In the genomic region with DNA sequence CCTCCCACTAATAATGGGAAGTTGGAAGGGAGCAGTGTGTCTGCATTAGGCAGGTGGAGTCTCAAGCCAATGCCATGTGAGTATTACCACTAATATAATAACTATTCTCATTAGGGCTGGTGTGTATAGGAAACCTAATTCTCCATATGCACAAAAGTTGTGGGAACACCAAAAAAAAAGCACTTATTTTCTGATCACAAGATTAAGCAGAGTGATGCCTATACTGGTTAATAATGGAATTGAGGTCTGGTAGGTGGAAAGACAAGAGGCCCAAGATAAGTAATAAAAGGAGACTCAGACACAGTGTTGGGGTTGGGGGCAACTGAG, we compare ENCODE assay signal across 19 cellular contexts. TPM values are rescaled to one million over a fixed set of nuclear protein-coding genes. Genes with fewer than 3 reads are reported as not detected.
A peak's percentile ranks its signal among the peaks of the same experiment; 100 is the strongest.
DNase-seq lines count a peak whose midpoint lies in the region; ATAC-seq and TF ChIP-seq lines count a peak whose summit lies in the region.
"Had no signal": no experiment of that assay in that cellular context is flagged by ENCODE, and none has a peak within 500 bp of the region (broad histone marks: within the 10 kb centered on the region; RNA-seq: fewer than 3 reads in every experiment).

No MANE protein-coding gene starts in this region.

- H4K20me1 ChIP-seq in OCI-LY7 (ENCODE audit: insufficient read depth, low read length): no peaks in the 10 kb centered on the region

- no peaks in the 10 kb centered on the region for H3K36me3 ChIP-seq in OCI-LY7 (ENCODE audit: insufficient read depth, low read length)
- H3K36me3 ChIP-seq in thoracic aorta: no peaks in the 10 kb centered on the region
- H3K36me3 ChIP-seq: heart right ventricle, sigmoid colon had no signal

- intact Hi-C loops in activated CD8-positive, alpha-beta T cell treated with anti-CD3 and anti-CD28 coated beads for 36 hours (cut with micrococcal nuclease): loop anchor here (5.0 kb wide), 1 partner anchor 65 kb away; no protein-coding TSS in a partner anchor
- intact Hi-C loops in OCI-LY7 (cut with micrococcal nuclease; ENCODE audit: unreplicated experiment): loop anchor here (1.0 to 10.0 kb wide), 3 partner anchors 181 to 695 kb away; no protein-coding TSS in a partner anchor

- ATAC-seq in activated CD8-positive, alpha-beta T cell treated with anti-CD3 and anti-CD28 coated beads for 36 hours: no peak
- ATAC-seq in activated CD8-positive, alpha-beta T cell treated with anti-CD3 and anti-CD28 coated beads, Interleukin-2, amount 10 ng/mL, durations not matched to agents 7 days and 5 days: no peak
- no peak for ATAC-seq in thoracic aorta (ENCODE audit: insufficient number of reproducible peaks, low FRiP score, low read depth)
- no peak for ATAC-seq in GM21360 (IDR thresholded peaks at IDR 0.05; ENCODE audit: unreplicated experiment)

- H3K27ac Mint-ChIP-seq in activated CD8-positive, alpha-beta T cell treated with anti-CD3 and anti-CD28 coated beads for 36 hours: no peak overlapping the region
- H3K27ac Mint-ChIP-seq in activated CD8-positive, alpha-beta T cell treated with anti-CD3 and anti-CD28 coated beads, Interleukin-2, amount 10 ng/mL, durations not matched to agents 7 days and 5 days: no peak overlapping the region
- peak overlapping the region; percentile 14 to 49 (median 30) for H3K27ac Mint-ChIP-seq in brain
- H3K27ac Mint-ChIP-seq: activated T-helper 2 cell treated with anti-CD3 and anti-CD28 coated beads, Interferon-gamma antibody, Interleukin-2, Interleukin-4, amounts not matched to agents 10 μg/mL and 5 μg/mL and 100 μg/mL, durations not matched to agents 14 hours and 24 hours and 36 hours; CD4-positive, alpha-beta T cell; nephron; stimulated activated memory B cell treated with anti-CD40 and anti-IgM and Interleukin-4, amounts not matched to agents 10 μg/mL and 1 μg/mL and 100 μg/mL, for 72 hours had no signal

- H3K27me3 ChIP-seq in thoracic aorta (replicated peaks; ENCODE audit: insufficient read depth): no peaks in the 10 kb centered on the region
- H3K27me3 ChIP-seq: body of pancreas, heart right ventricle, sigmoid colon had no signal

- no peak overlapping the region for H3K4me3 Mint-ChIP-seq in activated CD8-positive, alpha-beta T cell treated with anti-CD3 and anti-CD28 coated beads for 36 hours
- H3K4me3 Mint-ChIP-seq in activated CD8-positive, alpha-beta T cell treated with anti-CD3 and anti-CD28 coated beads, Interleukin-2, amount 10 ng/mL, durations not matched to agents 7 days and 5 days: no peak overlapping the region
- H3K4me3 Mint-ChIP-seq in brain: no peak overlapping the region
- H3K4me3 Mint-ChIP-seq: CD4-positive, alpha-beta T cell; nephron; stimulated activated memory B cell treated with anti-CD40 and anti-IgM and Interleukin-4, amounts not matched to agents 10 μg/mL and 1 μg/mL and 100 μg/mL, for 72 hours had no signal

- H3K27ac ChIP-seq in OCI-LY7 (ENCODE audit: low read depth, low read length, poor library complexity, severe bottlenecking) (no peak overlapping the region), thoracic aorta (no peak overlapping the region)
- H3K27ac ChIP-seq: body of pancreas, heart right ventricle, sigmoid colon had no signal

- H3K4me2 ChIP-seq in OCI-LY7 (ENCODE audit: low read length): peak overlapping the region; percentile 21

- H3K27me3 Mint-ChIP-seq in activated CD8-positive, alpha-beta T cell treated with anti-CD3 and anti-CD28 coated beads for 36 hours: peaks cover 8% of the 10 kb centered on the region
- peaks cover 22% of the 10 kb centered on the region for H3K27me3 Mint-ChIP-seq in activated CD8-positive, alpha-beta T cell treated with anti-CD3 and anti-CD28 coated beads, Interleukin-2, amount 10 ng/mL, durations not matched to agents 7 days and 5 days (ENCODE audit: low read depth)
- H3K27me3 Mint-ChIP-seq in brain: peaks cover 5% of the 10 kb centered on the region
- H3K27me3 Mint-ChIP-seq: CD4-positive, alpha-beta T cell; stimulated activated memory B cell treated with anti-CD40 and anti-IgM and Interleukin-4, amounts not matched to agents 10 μg/mL and 1 μg/mL and 100 μg/mL, for 72 hours had no signal

- H3K4me3 ChIP-seq in OCI-LY7 (ENCODE audit: low read depth, low read length, poor library complexity, severe bottlenecking) (no peak overlapping the region), thoracic aorta (no peak overlapping the region)
- H3K4me3 ChIP-seq: body of pancreas, heart right ventricle, lung, mucosa of descending colon, sigmoid colon had no signal

- POLR2A ChIA-PET in activated CD8-positive, alpha-beta T cell treated with anti-CD3 and anti-CD28 coated beads for 36 hours (lab: Charles Lee): interaction anchor here (1.0 to 2.4 kb wide), 5 partner anchors 179 to 187 kb away, joined by 4 to 12 read pairs (median 5); a partner anchor contains a TSS
- POLR2A ChIA-PET in activated CD8-positive, alpha-beta T cell treated with anti-CD3 and anti-CD28 coated beads, Interleukin-2, amount 10 ng/mL, durations not matched to agents 7 days and 5 days (lab: Charles Lee): interaction anchor here (1.4 to 2.7 kb wide), 2 partner anchors 167 to 181 kb away, joined by 3 to 10 read pairs; no protein-coding TSS in a partner anchor
- POLR2A ChIA-PET in OCI-LY7 (lab: Charles Lee): interaction anchor here (0.6 to 3.8 kb wide), 13 partner anchors 71 to 194 kb away, joined by 3 to 26 read pairs (median 5); a partner anchor contains a TSS

- peaks cover 11% of the 10 kb centered on the region for H3K4me1 Mint-ChIP-seq in activated CD8-positive, alpha-beta T cell treated with anti-CD3 and anti-CD28 coated beads for 36 hours (ENCODE audit: low read depth)
- H3K4me1 Mint-ChIP-seq in activated CD8-positive, alpha-beta T cell treated with anti-CD3 and anti-CD28 coated beads, Interleukin-2, amount 10 ng/mL, durations not matched to agents 7 days and 5 days (ENCODE audit: low read depth): peaks cover 9% of the 10 kb centered on the region
- peaks cover 42% of the 10 kb centered on the region for H3K4me1 Mint-ChIP-seq in brain

- peak overlapping the region; percentile 36; the same call in 1 of the 2 replicates for H2AFZ ChIP-seq in OCI-LY7 (ENCODE audit: low read length)

- BruUV-seq in OCI-LY7 (replicated peaks; lab: Mats Ljungman, UMichigan): no TSS peak

- no peaks in the 10 kb centered on the region for H3K9me3 ChIP-seq in OCI-LY7 (ENCODE audit: low read length)
- H3K9me3 ChIP-seq in thoracic aorta: no peaks in the 10 kb centered on the region
- H3K9me3 ChIP-seq: body of pancreas, heart right ventricle, mucosa of descending colon, sigmoid colon had no signal

- H3K9me2 ChIP-seq in OCI-LY7 (ENCODE audit: insufficient read depth, low read length): no peaks in the 10 kb centered on the region

- H3K79me2 ChIP-seq in OCI-LY7 (ENCODE audit: insufficient read depth, low read depth, low read length): no peaks in the 10 kb centered on the region

- no peak for DNase-seq in activated CD8-positive, alpha-beta T cell treated with anti-CD3 and anti-CD28 coated beads for 36 hours
- no peak for DNase-seq in activated CD8-positive, alpha-beta T cell treated with anti-CD3 and anti-CD28 coated beads, Interleukin-2, amount 10 ng/mL, durations not matched to agents 7 days and 5 days
- DNase-seq in OCI-LY7 (ENCODE audit: low spot score) (no peak), thoracic aorta (ENCODE audit: low spot score) (no peak), NCI-H748 treated with DMSO at 0.1 percent for 48 hours (lab: John Stamatoyannopoulos, UW) (no peak), islet precursor cell (no peak)
- DNase-seq: 8988T had no signal

- H3K4me1 ChIP-seq in OCI-LY7 (ENCODE audit: insufficient read depth, low read length, poor library complexity, severe bottlenecking) (peaks cover 31% of the 10 kb centered on the region), thoracic aorta (ENCODE audit: control insufficient read depth in 1 of 2, low read depth in 2 of 2) (peaks cover 4 to 5% of the 10 kb centered on the region in 2 donors)
- H3K4me1 ChIP-seq: body of pancreas, sigmoid colon had no signal

- CTCF ChIA-PET in activated CD8-positive, alpha-beta T cell treated with anti-CD3 and anti-CD28 coated beads for 36 hours (lab: Charles Lee): interaction anchor here (0.6 to 19.1 kb wide), 42 partner anchors 9 to 639 kb away, joined by 3 to 1003 read pairs (median 5); a partner anchor contains a TSS
- CTCF ChIA-PET in activated CD8-positive, alpha-beta T cell treated with anti-CD3 and anti-CD28 coated beads, Interleukin-2, amount 10 ng/mL, durations not matched to agents 7 days and 5 days (lab: Charles Lee): interaction anchor here (0.6 to 16.8 kb wide), 35 partner anchors 9 to 698 kb away, joined by 3 to 899 read pairs (median 5); a partner anchor contains a TSS
- CTCF ChIA-PET in OCI-LY7 (lab: Charles Lee; ENCODE audit: unreplicated experiment): interaction anchor here (0.6 to 8.1 kb wide), 8 partner anchors 101 to 193 kb away, joined by 3 to 189 read pairs (median 6); a partner anchor contains a TSS

- peak; percentile 21 for TF ChIP-seq CTCF in activated CD8-positive, alpha-beta T cell treated with anti-CD3 and anti-CD28 coated beads for 36 hours (IDR thresholded peaks at IDR 0.05)
- TF ChIP-seq CTCF in OCI-LY7 (conservative IDR thresholded peaks at IDR 0.05; ENCODE audit: low read length) (no peak), brain (conservative IDR thresholded peaks at IDR 0.05) (no peak), thoracic aorta (IDR thresholded peaks at IDR 0.05) (peak; percentile 9)

- H3K9me3 Mint-ChIP-seq in activated CD8-positive, alpha-beta T cell treated with anti-CD3 and anti-CD28 coated beads for 36 hours: no peaks in the 10 kb centered on the region
- no peaks in the 10 kb centered on the region for H3K9me3 Mint-ChIP-seq in activated CD8-positive, alpha-beta T cell treated with anti-CD3 and anti-CD28 coated beads, Interleukin-2, amount 10 ng/mL, durations not matched to agents 7 days and 5 days (ENCODE audit: insufficient read depth)
- H3K9me3 Mint-ChIP-seq in brain: no peaks in the 10 kb centered on the region
- H3K9me3 Mint-ChIP-seq: activated T-helper 2 cell treated with anti-CD3 and anti-CD28 coated beads, Interferon-gamma antibody, Interleukin-2, Interleukin-4, amounts not matched to agents 10 μg/mL and 5 μg/mL and 100 μg/mL, durations not matched to agents 14 hours and 24 hours and 36 hours; CD4-positive, alpha-beta T cell; nephron; stimulated activated memory B cell treated with anti-CD40 and anti-IgM and Interleukin-4, amounts not matched to agents 10 μg/mL and 1 μg/mL and 100 μg/mL, for 72 hours had no signal

- no peaks in the 10 kb centered on the region for H3K36me3 Mint-ChIP-seq in activated CD8-positive, alpha-beta T cell treated with anti-CD3 and anti-CD28 coated beads for 36 hours (ENCODE audit: low read depth)
- H3K36me3 Mint-ChIP-seq in activated CD8-positive, alpha-beta T cell treated with anti-CD3 and anti-CD28 coated beads, Interleukin-2, amount 10 ng/mL, durations not matched to agents 7 days and 5 days (ENCODE audit: low read depth): no peaks in the 10 kb centered on the region
- no peaks in the 10 kb centered on the region for H3K36me3 Mint-ChIP-seq in brain
- H3K36me3 Mint-ChIP-seq: stimulated activated memory B cell treated with anti-CD40 and anti-IgM and Interleukin-4, amounts not matched to agents 10 μg/mL and 1 μg/mL and 100 μg/mL, for 72 hours had no signal

RNA-seq across cellular contexts. Expression of a gene that starts 7.0 kb away (rescaled TPM):
- total RNA-seq in activated CD8-positive, alpha-beta T cell treated with anti-CD3 and anti-CD28 coated beads for 36 hours: 1 to 10 TPM; 4.5 to 4.9 TPM
- 1 to 10 TPM; 1.1 to 1.7 TPM for total RNA-seq in activated CD8-positive, alpha-beta T cell treated with anti-CD3 and anti-CD28 coated beads, Interleukin-2, amount 10 ng/mL, durations not matched to agents 7 days and 5 days
- total RNA-seq in OCI-LY7 (2014; rRNA removed; shearing (Covaris generic)): 2.2 and 4.1 TPM in 2 replicates
- total RNA-seq in OCI-LY7 (2022) (6.3 and 7.0 TPM in 2 replicates), thoracic aorta (10 to 100 TPM; 10.3 to 30.7 TPM)
- polyA plus RNA-seq in brain (ENCODE audit: insufficient read depth, low read depth, low replicate concordance): 3.2 TPM
- total RNA-seq: PC-3 had no signal

RNA-seq across cellular contexts. Expression of a gene that starts 56.6 kb away (rescaled TPM):
- total RNA-seq in activated CD8-positive, alpha-beta T cell treated with anti-CD3 and anti-CD28 coated beads for 36 hours: 100 to 1,000 TPM; 213 to 228 TPM
- 100 to 1,000 TPM; 218 to 231 TPM for total RNA-seq in activated CD8-positive, alpha-beta T cell treated with anti-CD3 and anti-CD28 coated beads, Interleukin-2, amount 10 ng/mL, durations not matched to agents 7 days and 5 days
- total RNA-seq in OCI-LY7 (2014; rRNA removed; shearing (Covaris generic)): 217 and 276 TPM in 2 replicates
- total RNA-seq in OCI-LY7 (2022): 251 and 271 TPM in 2 replicates
- 141 TPM for polyA plus RNA-seq in brain (ENCODE audit: insufficient read depth, low read depth, low replicate concordance)
- total RNA-seq in thoracic aorta: 10 to 100 TPM; 62.7 to 67.9 TPM

Comparison
In these comparisons a context has a peak if more than half of its experiments do, and no peak if none do; other contexts are left out.
1. H3K27ac Mint-ChIP-seq: peak in brain (5 of 5); none in activated CD8-positive, alpha-beta T cell treated with anti-CD3 and anti-CD28 coated beads for 36 hours (single experiment) and activated CD8-positive, alpha-beta T cell treated with anti-CD3 and anti-CD28 coated beads, Interleukin-2, amount 10 ng/mL, durations not matched to agents 7 days and 5 days (single experiment).
2. CTCF ChIP-seq: peak in activated CD8-positive, alpha-beta T cell treated with anti-CD3 and anti-CD28 coated beads for 36 hours (single experiment) and thoracic aorta (single experiment); none in OCI-LY7 (single experiment) and brain (0 of 2).